17 cellular contexts compared by ENCODE assay signal in the genomic region with DNA sequence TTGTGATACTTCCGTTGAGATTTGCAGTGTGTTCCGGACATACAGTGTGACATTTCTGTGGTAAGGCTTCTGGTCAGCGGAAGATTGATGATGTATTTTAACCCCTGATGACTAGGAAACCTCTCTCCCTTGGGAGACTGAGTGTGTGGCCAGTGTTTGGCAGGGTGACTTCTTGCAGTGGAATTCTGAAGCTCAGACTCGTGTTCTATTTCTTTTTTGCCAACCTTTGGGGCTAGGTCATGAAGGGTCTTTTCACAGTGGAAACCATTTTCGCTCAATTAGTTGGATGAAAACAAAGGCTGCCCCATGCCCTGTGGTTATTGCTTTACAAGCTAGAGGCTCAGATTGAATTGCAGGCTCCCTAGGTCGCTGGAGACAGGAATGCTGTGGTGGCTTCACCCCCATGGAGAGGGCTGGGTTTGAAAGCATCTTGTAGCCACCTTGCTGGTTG.
DNase-seq lines count a peak whose midpoint lies in the region; ATAC-seq and TF ChIP-seq lines count a peak whose summit lies in the region.
"Had no signal": no experiment of that assay in that cellular context is flagged by ENCODE, and none has a peak within 500 bp of the region (broad histone marks: within the 10 kb centered on the region; RNA-seq: fewer than 3 reads in every experiment).

No MANE protein-coding gene starts in this region.

- no peak for ATAC-seq in HG03025 (IDR thresholded peaks at IDR 0.05; ENCODE audit: low FRiP score, unreplicated experiment)
- no peak for ATAC-seq in left ventricle myocardium superior
- ATAC-seq: activated CD8-positive, alpha-beta memory T cell treated with anti-CD3 and anti-CD28 coated beads, Interleukin-2, amount 10 ng/mL, durations not matched to agents 7 days and 5 days had no signal

- peak; percentile 69 for DNase-seq in ELR (ENCODE audit: low read depth)
- DNase-seq in NCI-H146 treated with DMSO at 0.1 percent for 48 hours (lab: John Stamatoyannopoulos, UW; ENCODE audit: unreplicated experiment) = peak; percentile 68
- DNase-seq in fibroblast of gingiva (ENCODE audit: low read depth) = peak; percentile 15
- peak; percentile 24 for DNase-seq in nephron progenitor cell
- DNase-seq in left ventricle myocardium superior = no peak
- DNase-seq in GM10248 (ENCODE audit: extremely low spot score) = no peak
- DNase-seq in D341Med (ENCODE audit: low spot score) = no peak
- DNase-seq: activated CD8-positive, alpha-beta memory T cell treated with anti-CD3 and anti-CD28 coated beads, Interleukin-2, amount 10 ng/mL, durations not matched to agents 7 days and 5 days; activated naive CD4-positive, alpha-beta T cell treated with anti-CD3 and anti-CD28 coated beads for 36 hours; BE2C; DMS79 treated with DMSO at 0.1 percent for 48 hours; erythroblast; NCI-H2029 treated with DMSO at 0.1 percent for 48 hours; stimulated activated CD4-positive, alpha-beta T cell treated with anti-CD3 and anti-CD28 coated beads, Interleukin-4, amount 100 ng/mL, for 4 hours; stimulated activated naive CD4-positive, alpha-beta T cell treated with Interleukin-2 at 50 U/mL for 16 hours; WERI-Rb-1 had no signal

- H3K27me3 Mint-ChIP-seq in nephron progenitor cell (ENCODE audit: low read depth, poor library complexity) = no peaks in the 10 kb centered on the region
- H3K27me3 Mint-ChIP-seq: activated CD8-positive, alpha-beta memory T cell treated with anti-CD3 and anti-CD28 coated beads, Interleukin-2, amount 10 ng/mL, durations not matched to agents 7 days and 5 days had no signal

- H3K4me3 Mint-ChIP-seq in nephron progenitor cell = no peak overlapping the region
- H3K4me3 Mint-ChIP-seq: activated CD8-positive, alpha-beta memory T cell treated with anti-CD3 and anti-CD28 coated beads, Interleukin-2, amount 10 ng/mL, durations not matched to agents 7 days and 5 days; activated naive CD4-positive, alpha-beta T cell treated with anti-CD3 and anti-CD28 coated beads for 36 hours had no signal

- no peaks in the 10 kb centered on the region for H3K36me3 Mint-ChIP-seq in nephron progenitor cell (ENCODE audit: low read depth)
- H3K36me3 Mint-ChIP-seq: activated CD8-positive, alpha-beta memory T cell treated with anti-CD3 and anti-CD28 coated beads, Interleukin-2, amount 10 ng/mL, durations not matched to agents 7 days and 5 days had no signal

- peak overlapping the region; percentile 83 for H3K27ac Mint-ChIP-seq in nephron progenitor cell
- H3K27ac Mint-ChIP-seq: activated CD8-positive, alpha-beta memory T cell treated with anti-CD3 and anti-CD28 coated beads, Interleukin-2, amount 10 ng/mL, durations not matched to agents 7 days and 5 days; activated naive CD4-positive, alpha-beta T cell treated with anti-CD3 and anti-CD28 coated beads for 36 hours had no signal

- no peak for TF ChIP-seq CTCF in nephron progenitor cell (IDR thresholded peaks at IDR 0.05)
- no peak for TF ChIP-seq CTCF in GM10248 (IDR thresholded peaks at IDR 0.05; ENCODE audit: control extremely low read depth, extremely low read depth, low read depth, missing control alignments)

- peaks cover 20% of the 10 kb centered on the region for H3K4me1 Mint-ChIP-seq in nephron progenitor cell
- H3K4me1 Mint-ChIP-seq: activated CD8-positive, alpha-beta memory T cell treated with anti-CD3 and anti-CD28 coated beads, Interleukin-2, amount 10 ng/mL, durations not matched to agents 7 days and 5 days had no signal

- POLR2A ChIA-PET in GM10248 (lab: Yijun Ruan, JAX) = no interaction called here

- intact Hi-C loops in left ventricle myocardium superior (cut with micrococcal nuclease) = no loop called here

- H3K9me3 Mint-ChIP-seq in nephron progenitor cell = no peaks in the 10 kb centered on the region
- H3K9me3 Mint-ChIP-seq: activated naive CD4-positive, alpha-beta T cell treated with anti-CD3 and anti-CD28 coated beads for 36 hours had no signal

- CTCF ChIA-PET in GM10248 (lab: Yijun Ruan, JAX) = interaction anchor here (1.0 to 2.4 kb wide), 2 partner anchors 11 to 515 kb away, joined by 3 to 6 read pairs; no protein-coding TSS in a partner anchor

Comparison
In these comparisons a context has a peak if more than half of its experiments do, and no peak if none do; other contexts are left out.
1. DNase-seq: peak in ELR (single experiment), NCI-H146 treated with DMSO at 0.1 percent for 48 hours (single experiment), fibroblast of gingiva (single experiment) and nephron progenitor cell (single experiment); none in left ventricle myocardium superior (single experiment), GM10248 (single experiment) and D341Med (single experiment).